Comparison of ENCODE assay signal across 1 cellular context in genomic region chr1:33792651-33793050, GRCh38.
TF ChIP-seq lines count a peak whose summit lies in the region.

No MANE protein-coding gene starts in this region.

TF ChIP-seq in SK-N-SH, 30 proteins besides CTCF, POLR2A, EP300 and RAD21 (continued from another document):
- no peak for TF ChIP-seq GABPA (IDR thresholded peaks at IDR 0.05; ENCODE audit: low read depth)
- TF ChIP-seq, protein P1, sequence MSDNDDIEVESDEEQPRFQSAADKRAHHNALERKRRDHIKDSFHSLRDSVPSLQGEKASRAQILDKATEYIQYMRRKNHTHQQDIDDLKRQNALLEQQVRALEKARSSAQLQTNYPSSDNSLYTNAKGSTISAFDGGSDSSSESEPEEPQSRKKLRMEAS (IDR thresholded peaks at IDR 0.05; ENCODE audit: low read depth): no peak
- no peak for TF ChIP-seq PBX3 (IDR thresholded peaks at IDR 0.05)
- TF ChIP-seq SMC3 (IDR thresholded peaks at IDR 0.05; ENCODE audit: low read depth, low read length): no peak
- no peak for TF ChIP-seq NRF1 (IDR thresholded peaks at IDR 0.05; ENCODE audit: low read depth, low read length)
